24 cellular contexts compared by ENCODE assay signal in the genomic region with DNA sequence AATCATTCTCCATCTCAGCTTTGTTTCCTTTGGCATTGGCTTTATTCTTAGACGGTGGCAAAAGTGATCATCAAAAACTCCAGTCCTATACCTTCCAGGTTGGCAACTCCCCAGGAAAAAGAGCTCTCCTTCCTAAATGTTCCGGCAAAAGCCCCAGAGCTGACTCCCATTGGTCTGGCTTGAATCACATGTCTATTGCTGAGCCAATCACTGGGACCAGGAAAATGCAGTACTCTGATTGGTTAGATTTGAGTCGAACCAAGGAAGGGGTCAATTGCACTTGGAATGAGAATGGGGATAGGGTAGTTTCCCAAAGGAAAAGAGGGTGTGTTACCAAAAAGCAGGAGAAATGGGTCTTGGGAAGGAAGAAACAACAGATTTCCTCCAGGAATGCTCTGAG. TPM values are rescaled to one million over a fixed set of nuclear protein-coding genes. Genes with fewer than 3 reads are reported as not detected.
DNase-seq lines count a peak whose midpoint lies in the region; ATAC-seq, FAIRE-seq and TF ChIP-seq lines count a peak whose summit lies in the region.
"Had no signal": no experiment of that assay in that cellular context is flagged by ENCODE, and none has a peak within 500 bp of the region (broad histone marks: within the 10 kb centered on the region; RNA-seq: fewer than 3 reads in every experiment).

No MANE protein-coding gene starts in this region.

- H4K91ac ChIP-seq in H1 (replicated peaks; ENCODE audit: insufficient read length, low read length), result no peak overlapping the region

- peaks cover 36% of the 10 kb centered on the region for H3K4me1 ChIP-seq in ES-I3 (ENCODE audit: insufficient read depth, low read length)
- H3K4me1 ChIP-seq in H1 (replicated peaks in 1 of 4; ENCODE audit: control insufficient read depth in 3 of 4, insufficient read depth in 4 of 4, low read length in 3 of 4), result peaks cover 14 to 37% (median 23%) of the 10 kb centered on the region in 4 experiments
- peaks cover 9% of the 10 kb centered on the region for H3K4me1 ChIP-seq in mesendoderm (ENCODE audit: control insufficient read depth, low read depth, low read length)
- H3K4me1 ChIP-seq in left ventricle myocardium inferior, result peaks cover 13% of the 10 kb centered on the region

- no peaks in the 10 kb centered on the region; the same call in 1 of the 2 replicates for H3K23me2 ChIP-seq in H1 (ENCODE audit: low read depth, low read length)

- H3K56ac ChIP-seq in H1 (replicated peaks; ENCODE audit: insufficient read length, low read depth, low read length) (no peak overlapping the region), mesendoderm (ENCODE audit: low read length) (no peak overlapping the region)

- FAIRE-seq in H1 (lab: Jason Lieb, UNC), result peak; percentile 65
- FAIRE-seq: G401.6 had no signal

- no peak overlapping the region for H3K4me3 Mint-ChIP-seq in activated CD4-positive, alpha-beta T cell treated with anti-CD3 and anti-CD28 coated beads, Interleukin-2, amount 10 ng/mL, durations not matched to agents 24 days and 14 days
- no peak overlapping the region for H3K4me3 Mint-ChIP-seq in activated T-cell treated with anti-CD3 and anti-CD28 coated beads, Interleukin-2, amount 50 U/mL, for 72 hours

- H3K79me1 ChIP-seq in H1 (ENCODE audit: low read depth, low read length) (no peaks in the 10 kb centered on the region; the same call in 1 of the 2 replicates), mesendoderm (ENCODE audit: low read length) (no peaks in the 10 kb centered on the region)

- no peaks in the 10 kb centered on the region for H3K4me1 Mint-ChIP-seq in activated CD4-positive, alpha-beta T cell treated with anti-CD3 and anti-CD28 coated beads, Interleukin-2, amount 10 ng/mL, durations not matched to agents 24 days and 14 days
- no peaks in the 10 kb centered on the region for H3K4me1 Mint-ChIP-seq in activated T-cell treated with anti-CD3 and anti-CD28 coated beads, Interleukin-2, amount 50 U/mL, for 72 hours (ENCODE audit: low read depth)
- H3K4me1 Mint-ChIP-seq: CD4-positive, CD25-positive, alpha-beta regulatory T cell had no signal

- H3K4me2 ChIP-seq in H1 (ENCODE audit: insufficient read depth in 1 of 2, low read depth in 2 of 2, low read length in 2 of 2), result peak overlapping the region in 1 of 2 experiments; percentile 45; a peak in 2 of 4 replicates
- no peak overlapping the region for H3K4me2 ChIP-seq in mesendoderm (ENCODE audit: low read length)

- H3K4me3 ChIP-seq in H1 (ENCODE audit: extremely low read depth in 1 of 4, insufficient read depth in 2 of 4, low read depth in 3 of 4, low read length in 4 of 4) (0 out of 8 replicates have a peak overlapping the region, but pooled peaks of 1 of the 4 experiments have one; percentile 3), mesendoderm (ENCODE audit: low read length) (no peak overlapping the region), left ventricle myocardium inferior (no peak overlapping the region)

- no peak for TF ChIP-seq RAD21 in H1 (IDR thresholded peaks at IDR 0.05 in 1 of 2, conservative IDR thresholded peaks at IDR 0.05 in 1 of 2; ENCODE audit: low read depth in 2 of 2, low read length in 2 of 2)

- CTCF ChIA-PET in H1 (lab: Charles Lee; ENCODE audit: partially characterized antibody), result interaction anchor here (1.0 to 2.0 kb wide), 4 partner anchors 9 to 118 kb away, joined by 3 to 6 read pairs (median 4); no protein-coding TSS in a partner anchor

- H3K36me3 ChIP-seq in ES-I3 (ENCODE audit: insufficient read depth, low read length) (no peaks in the 10 kb centered on the region), H1 (ENCODE audit: control insufficient read depth in 2 of 4, insufficient read depth in 4 of 4, low read length in 3 of 4) (no peaks in the 10 kb centered on the region), mesendoderm (ENCODE audit: control insufficient read depth, insufficient read depth, low read length) (no peaks in the 10 kb centered on the region), left ventricle myocardium inferior (no peaks in the 10 kb centered on the region)
- H3K36me3 ChIP-seq: BE2C had no signal

- H2BK5ac ChIP-seq in H1 (ENCODE audit: low read depth, low read length) (no peak overlapping the region), mesendoderm (ENCODE audit: low read length) (no peak overlapping the region)

- H3K9ac ChIP-seq in ES-I3 (ENCODE audit: low read depth, low read length) (peak overlapping the region; percentile 55; the same call in 1 of the 2 replicates), H1 (replicated peaks in 1 of 4; ENCODE audit: extremely low read depth in 1 of 4, low read depth in 3 of 4, low read length in 3 of 4) (no peak overlapping the region), mesendoderm (ENCODE audit: low read length) (no peak overlapping the region)

- 83% methylated on average over 3 of the region's 3 CpGs; no CpG with 5 or more reads in 1 of the 2 experiments for WGBS in H1 (ENCODE audit: extremely low coverage in 1 of 2, insufficient coverage in 1 of 2, insufficient read length in 1 of 2, insufficient replicate concordance in 2 of 2, low coverage in 1 of 2, low lambda C conversion rate in 2 of 2, missing lambda C conversion rate in 1 of 2), 2 experiments
- WGBS in mesendoderm (ENCODE audit: extremely low coverage, insufficient coverage, low lambda C conversion rate), result no CpG with 5 or more reads among the region's 3 CpGs

- no peak overlapping the region for H3K23ac ChIP-seq in H1 (ENCODE audit: insufficient read length)
- H3K23ac ChIP-seq in mesendoderm (ENCODE audit: low read length), result no peak overlapping the region

- no peaks in the 10 kb centered on the region for H3K9me3 Mint-ChIP-seq in activated CD4-positive, alpha-beta T cell treated with anti-CD3 and anti-CD28 coated beads, Interleukin-2, amount 10 ng/mL, durations not matched to agents 24 days and 14 days
- H3K9me3 Mint-ChIP-seq in activated T-cell treated with anti-CD3 and anti-CD28 coated beads, Interleukin-2, amount 50 U/mL, for 72 hours, result no peaks in the 10 kb centered on the region
- H3K9me3 Mint-ChIP-seq: CD4-positive, CD25-positive, alpha-beta regulatory T cell had no signal

- H3K27me3 ChIP-seq in H1 (replicated peaks in 1 of 4; ENCODE audit: control insufficient read depth in 3 of 4, extremely low read depth in 1 of 4, insufficient read depth in 3 of 4, low read length in 3 of 4) (peaks cover 0 to 3% (median 0%) of the 10 kb centered on the region in 4 experiments; a peak in 2 of 7 replicates), mesendoderm (ENCODE audit: insufficient read depth, low read length, poor library complexity) (no peaks in the 10 kb centered on the region), left ventricle myocardium inferior (ENCODE audit: low read depth) (peaks cover 66% of the 10 kb centered on the region)
- H3K27me3 ChIP-seq: BE2C had no signal

- H4K8ac ChIP-seq in H1 (ENCODE audit: extremely low read depth, insufficient read depth, low read length), result no peak overlapping the region
- no peak overlapping the region for H4K8ac ChIP-seq in mesendoderm (ENCODE audit: low read depth, low read length)

- no peak for ATAC-seq in activated T-cell treated with anti-CD3 and anti-CD28 coated beads, Interleukin-2, amount 50 U/mL, for 72 hours (replicated peaks in 1 of 2)
- ATAC-seq: PC-3 had no signal

- H3K27ac ChIP-seq in H1 (ENCODE audit: low read depth, low read length), result no peak overlapping the region
- H3K27ac ChIP-seq in mesendoderm (ENCODE audit: low read depth, low read length), result no peak overlapping the region
- H3K27ac ChIP-seq in left ventricle myocardium inferior (replicated peaks), result no peak overlapping the region

- H3K79me2 ChIP-seq in H1 (ENCODE audit: control insufficient read depth in 1 of 2, insufficient read depth in 2 of 2, low read length in 2 of 2) (no peaks in the 10 kb centered on the region), mesendoderm (ENCODE audit: control insufficient read depth, insufficient read depth, low read length) (no peaks in the 10 kb centered on the region)

- H2AK5ac ChIP-seq in H1 (ENCODE audit: low read depth, low read length) (no peak overlapping the region), mesendoderm (ENCODE audit: low read length) (no peak overlapping the region)

- no peak for TF ChIP-seq EP300 in H1 (IDR thresholded peaks at IDR 0.05; ENCODE audit: borderline replicate concordance in 1 of 2, low read depth in 2 of 2, low read length in 2 of 2)

- no peak overlapping the region for H3K18ac ChIP-seq in H1 (ENCODE audit: extremely low read depth, low read length)
- no peak overlapping the region for H3K18ac ChIP-seq in mesendoderm (ENCODE audit: low read length)

- H4K5ac ChIP-seq in H1 (ENCODE audit: insufficient read length, low read depth, low read length) (no peak overlapping the region), mesendoderm (ENCODE audit: low read length) (no peak overlapping the region)

- POLR2A ChIA-PET in H1 (lab: Charles Lee; ENCODE audit: partially characterized antibody), result interaction anchor here (0.6 to 0.9 kb wide), 2 partner anchors 12 to 50 kb away, joined by 3 read pairs; no protein-coding TSS in a partner anchor

- H3K27me3 Mint-ChIP-seq in activated CD4-positive, alpha-beta T cell treated with anti-CD3 and anti-CD28 coated beads, Interleukin-2, amount 10 ng/mL, durations not matched to agents 24 days and 14 days, result peaks cover 12% of the 10 kb centered on the region
- peaks cover 13% of the 10 kb centered on the region for H3K27me3 Mint-ChIP-seq in activated T-cell treated with anti-CD3 and anti-CD28 coated beads, Interleukin-2, amount 50 U/mL, for 72 hours (ENCODE audit: low read depth)

- no peaks in the 10 kb centered on the region for H3K36me3 Mint-ChIP-seq in activated CD4-positive, alpha-beta T cell treated with anti-CD3 and anti-CD28 coated beads, Interleukin-2, amount 10 ng/mL, durations not matched to agents 24 days and 14 days (ENCODE audit: low read depth)
- no peaks in the 10 kb centered on the region for H3K36me3 Mint-ChIP-seq in activated T-cell treated with anti-CD3 and anti-CD28 coated beads, Interleukin-2, amount 50 U/mL, for 72 hours (ENCODE audit: insufficient read depth in 2 of 2)
- H3K36me3 Mint-ChIP-seq: CD4-positive, CD25-positive, alpha-beta regulatory T cell had no signal

- no peak overlapping the region for H3K14ac ChIP-seq in H1 (ENCODE audit: insufficient read length)

- H2BK12ac ChIP-seq in H1 (ENCODE audit: low read depth, low read length), result no peak overlapping the region; the same call in 1 of the 2 replicates

- no peaks in the 10 kb centered on the region for H3K9me3 ChIP-seq in ES-I3 (ENCODE audit: control insufficient read depth, insufficient read depth, low read length)
- no peaks in the 10 kb centered on the region for H3K9me3 ChIP-seq in H1 (ENCODE audit: insufficient read depth in 2 of 2, low read depth in 1 of 2, low read length in 1 of 2)
- no peaks in the 10 kb centered on the region for H3K9me3 ChIP-seq in left ventricle myocardium inferior (replicated peaks)
- H3K9me3 ChIP-seq: BE2C had no signal

- DNase-seq in OCI-M1 (lab: John Stamatoyannopoulos, UW) (peak; percentile 64), H1 (ENCODE audit: low read depth in 1 of 2, low spot score in 2 of 2) (no peak), mesendoderm (peak; percentile 25), left ventricle myocardium inferior (no peak), NCI-H1930 (lab: John Stamatoyannopoulos, UW) (no peak)
- no peak for DNase-seq in activated CD4-positive, alpha-beta T cell treated with anti-CD3 and anti-CD28 coated beads, Interleukin-2, amount 10 ng/mL, durations not matched to agents 24 days and 14 days
- no peak for DNase-seq in activated T-cell treated with anti-CD3 and anti-CD28 coated beads, Interleukin-2, amount 50 U/mL, for 72 hours
- DNase-seq: BE2C; CD4-positive, CD25-positive, alpha-beta regulatory T cell; COR-L47; DMS 273 treated with DMSO at 0.1 percent for 48 hours; DND-41; HCEC 1CT; KG1; NCI-H1417; NCI-H187 treated with DMSO at 0.1 percent for 48 hours; NCI-H226; NCI-H524; NCI-H82; PC-3; RPMI8226 had no signal

- intact Hi-C loops in activated CD4-positive, alpha-beta T cell treated with anti-CD3 and anti-CD28 coated beads, Interleukin-2, amount 10 ng/mL, durations not matched to agents 24 days and 14 days (cut with micrococcal nuclease), result no loop called here
- intact Hi-C loops in left ventricle myocardium inferior (cut with micrococcal nuclease), result no loop called here

- H4K20me1 ChIP-seq in H1 (replicated peaks in 1 of 2; ENCODE audit: control insufficient read depth in 1 of 2, insufficient read depth in 2 of 2, low read length in 2 of 2), result no peaks in the 10 kb centered on the region

- peak overlapping the region; percentile 63 for H2BK15ac ChIP-seq in H1 (ENCODE audit: low read length)
- no peak overlapping the region for H2BK15ac ChIP-seq in mesendoderm (replicated peaks; ENCODE audit: low read depth)

- TF ChIP-seq CTCF in H1 (IDR thresholded peaks at IDR 0.05; ENCODE audit: control extremely low read depth in 1 of 3, insufficient read depth in 1 of 3, low read depth in 1 of 3, low read length in 3 of 3), result no peak
- TF ChIP-seq CTCF in left ventricle myocardium inferior (IDR thresholded peaks at IDR 0.05; ENCODE audit: borderline replicate concordance), result no peak

- H2BK20ac ChIP-seq in H1 (ENCODE audit: low read length), result 0 out of 2 replicates have a peak overlapping the region, but pooled peaks have one; percentile 61

- no peak for TF ChIP-seq POLR2A in H1 (IDR thresholded peaks at IDR 0.05; ENCODE audit: control extremely low read depth in 1 of 2, low read depth in 2 of 2, low read length in 2 of 2)

- H3K27ac Mint-ChIP-seq in activated CD4-positive, alpha-beta T cell treated with anti-CD3 and anti-CD28 coated beads, Interleukin-2, amount 10 ng/mL, durations not matched to agents 24 days and 14 days, result no peak overlapping the region
- H3K27ac Mint-ChIP-seq in activated T-cell treated with anti-CD3 and anti-CD28 coated beads, Interleukin-2, amount 50 U/mL, for 72 hours, result no peak overlapping the region
- H3K27ac Mint-ChIP-seq: CD4-positive, CD25-positive, alpha-beta regulatory T cell had no signal

- no peak overlapping the region for H2AFZ ChIP-seq in H1 (ENCODE audit: low read length)

- H3K4ac ChIP-seq in H1 (replicated peaks; ENCODE audit: insufficient read length, low read depth, low read length), result no peak overlapping the region
- H3K4ac ChIP-seq in mesendoderm (ENCODE audit: low read depth, low read length), result no peak overlapping the region

- no peak overlapping the region for H2BK120ac ChIP-seq in H1 (replicated peaks; ENCODE audit: low read depth, low read length)
- no peak overlapping the region for H2BK120ac ChIP-seq in mesendoderm (ENCODE audit: low read depth, low read length)

RNA-seq across cellular contexts. Expression of gene LEP, which starts 22.3 kb away (rescaled TPM):
- not detected in 2 replicates for total RNA-seq in H1 (2021; fragmentation: NEBNext Ultra II Directional; extraction: Animal tissue kit (Norgen Biotek cat#: 25700))
- polyA plus RNA-seq in H1 (2011; rRNA removed), result not detected in 2 replicates
- not detected for polyA plus RNA-seq in H1 (2011; cell fraction: cytosol; rRNA removed)
- not detected for polyA plus RNA-seq in H1 (2011; cell fraction: nucleus; rRNA removed)
- polyA plus RNA-seq in H1 (2012, experiment 1 of 2), result not detected in 4 replicates
- polyA plus RNA-seq in H1 (2012, experiment 2 of 2), result not detected
- not detected for polyA plus RNA-seq in H1 (2013, experiment 1 of 2)
- polyA plus RNA-seq in H1 (2013, experiment 2 of 2), result not detected
- not detected in 2 replicates for polyA minus RNA-seq in H1 (2011; rRNA and poly(A)+ RNA removed)
- polyA minus RNA-seq in H1 (2011; cell fraction: cytosol; rRNA and poly(A)+ RNA removed), result not detected
- not detected for polyA minus RNA-seq in H1 (2011; cell fraction: nucleus; rRNA and poly(A)+ RNA removed)
- not detected for polyA plus RNA-seq in mesendoderm (2013, experiment 1 of 2)
- polyA plus RNA-seq in mesendoderm (2013, experiment 2 of 2), result not detected
- total RNA-seq in activated CD4-positive, alpha-beta T cell treated with anti-CD3 and anti-CD28 coated beads, Interleukin-2, amount 10 ng/mL, durations not matched to agents 24 days and 14 days, result not detected in 2 replicates
- total RNA-seq in left ventricle myocardium inferior, result 0.14 TPM
- not detected for total RNA-seq in activated T-cell treated with anti-CD3 and anti-CD28 coated beads, Interleukin-2, amount 50 U/mL, for 72 hours
- total RNA-seq: A172; CD4-positive, CD25-positive, alpha-beta regulatory T cell; PC-3 had no signal
- polyA plus RNA-seq: CD4-positive, CD25-positive, alpha-beta regulatory T cell had no signal

Comparison
In these comparisons a context has a peak if more than half of its experiments do, and no peak if none do; other contexts are left out.
1. DNase-seq: peak in OCI-M1 (single experiment) and mesendoderm (single experiment); none in H1 (0 of 2), activated CD4-positive, alpha-beta T cell treated with anti-CD3 and anti-CD28 coated beads, Interleukin-2, amount 10 ng/mL, durations not matched to agents 24 days and 14 days (single experiment), left ventricle myocardium inferior (single experiment), activated T-cell treated with anti-CD3 and anti-CD28 coated beads, Interleukin-2, amount 50 U/mL, for 72 hours (0 of 2) and NCI-H1930 (0 of 2).